ENCODE assay signal across 6 cellular contexts in the genomic region with DNA sequence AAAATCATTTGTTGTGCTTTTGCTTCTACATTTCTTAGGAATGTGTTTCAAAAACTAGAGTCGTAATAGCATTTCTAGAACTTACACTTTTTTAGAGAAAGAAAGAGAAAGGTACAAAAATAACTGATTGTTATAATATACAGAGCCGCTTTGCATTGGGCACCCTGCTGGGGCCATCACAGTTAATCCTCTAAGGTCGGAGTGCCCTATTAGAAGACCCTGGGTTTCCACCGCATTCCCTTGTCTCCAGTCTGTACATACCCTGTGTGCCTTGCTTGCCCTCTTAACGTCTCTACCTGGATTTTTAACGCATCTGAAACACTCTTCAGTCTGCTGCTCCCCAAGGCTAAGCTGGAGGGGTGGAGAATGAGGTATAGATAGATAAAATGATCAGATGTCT. TPM values are rescaled to one million over a fixed set of nuclear protein-coding genes. Genes with fewer than 3 reads are reported as not detected.
DNase-seq lines count a peak whose midpoint lies in the region; ATAC-seq and TF ChIP-seq lines count a peak whose summit lies in the region.

No MANE protein-coding gene starts in this region.

- H3K27me3 Mint-ChIP-seq in activated T-cell treated with anti-CD3 and anti-CD28 coated beads, Interleukin-2, amount 50 U/mL, for 72 hours (ENCODE audit: low read depth): no peaks in the 10 kb centered on the region
- H3K27me3 Mint-ChIP-seq in T-helper 2 cell treated with Interferon-gamma antibody and Interleukin-4, amounts not matched to agents 5 μg/mL and 100 μg/mL, for 36 hours (ENCODE audit: low read depth): peaks cover 4% of the 10 kb centered on the region

- peak overlapping the region; percentile 92 for H3K4me2 ChIP-seq in smooth muscle cell

- peaks cover 8% of the 10 kb centered on the region for H3K4me1 Mint-ChIP-seq in activated T-cell treated with anti-CD3 and anti-CD28 coated beads, Interleukin-2, amount 50 U/mL, for 72 hours (ENCODE audit: low read depth)
- no peaks in the 10 kb centered on the region for H3K4me1 Mint-ChIP-seq in T-helper 2 cell treated with Interferon-gamma antibody and Interleukin-4, amounts not matched to agents 5 μg/mL and 100 μg/mL, for 36 hours (ENCODE audit: low read depth)

- H3K9me3 ChIP-seq in smooth muscle cell (replicated peaks; ENCODE audit: low read depth): no peaks in the 10 kb centered on the region

- peaks cover 23% of the 10 kb centered on the region for H3K27me3 ChIP-seq in smooth muscle cell (ENCODE audit: low read depth)

- H3K9me3 Mint-ChIP-seq in activated T-cell treated with anti-CD3 and anti-CD28 coated beads, Interleukin-2, amount 50 U/mL, for 72 hours: no peaks in the 10 kb centered on the region
- no peaks in the 10 kb centered on the region for H3K9me3 Mint-ChIP-seq in T-helper 2 cell treated with Interferon-gamma antibody and Interleukin-4, amounts not matched to agents 5 μg/mL and 100 μg/mL, for 36 hours

- H3K9ac ChIP-seq in smooth muscle cell (ENCODE audit: low read depth): peak overlapping the region; percentile 56

- TF ChIP-seq CTCF in smooth muscle cell (IDR thresholded peaks at IDR 0.05; ENCODE audit: borderline replicate concordance, insufficient read depth, poor library complexity, severe bottlenecking): no peak
- TF ChIP-seq CTCF in coronary artery (IDR thresholded peaks at IDR 0.05): no peak

- H3F3A ChIP-seq in smooth muscle cell (ENCODE audit: low read depth): peaks cover 5% of the 10 kb centered on the region

- no peak for ATAC-seq in activated T-cell treated with anti-CD3 and anti-CD28 coated beads, Interleukin-2, amount 50 U/mL, for 72 hours (replicated peaks in 1 of 2)

- peaks cover 8% of the 10 kb centered on the region for H3K4me1 ChIP-seq in smooth muscle cell (ENCODE audit: low read depth)

- DNase-seq in activated T-cell treated with anti-CD3 and anti-CD28 coated beads, Interleukin-2, amount 50 U/mL, for 72 hours: no peak
- no peak for DNase-seq in activated T-cell treated with anti-CD3 and anti-CD28 coated beads, Interleukin-2, amount 50 U/mL, for 1 hour
- DNase-seq in epithelial cell of prostate (ENCODE audit: low read depth, low spot score) (no peak), smooth muscle cell (lab: John Stamatoyannopoulos, UW; ENCODE audit: unreplicated experiment) (no peak), coronary artery (ENCODE audit: low spot score) (no peak)
- DNase-seq in T-helper 2 cell treated with Interferon-gamma antibody and Interleukin-4, amounts not matched to agents 5 μg/mL and 100 μg/mL, for 36 hours (ENCODE audit: low spot score): no peak

- H3K79me2 ChIP-seq in smooth muscle cell (ENCODE audit: low read depth): no peaks in the 10 kb centered on the region

- peak overlapping the region; percentile 63 for H3K4me3 ChIP-seq in smooth muscle cell
- no peak overlapping the region for H3K4me3 ChIP-seq in coronary artery

- H3K36me3 ChIP-seq in smooth muscle cell (ENCODE audit: low read depth): no peaks in the 10 kb centered on the region

- 35% methylated on average over 6 of the region's 6 CpGs for WGBS in smooth muscle cell (ENCODE audit: low lambda C conversion rate)

- peak overlapping the region; percentile 96 for H3K27ac ChIP-seq in epithelial cell of prostate
- no peak overlapping the region for H3K27ac ChIP-seq in smooth muscle cell (ENCODE audit: low read depth)
- no peak overlapping the region for H3K27ac ChIP-seq in coronary artery

- H2AFZ ChIP-seq in smooth muscle cell (ENCODE audit: low read depth): peak overlapping the region; percentile 68

- peak overlapping the region; percentile 52 to 70 for H3K4me3 Mint-ChIP-seq in activated T-cell treated with anti-CD3 and anti-CD28 coated beads, Interleukin-2, amount 50 U/mL, for 72 hours
- H3K4me3 Mint-ChIP-seq in T-helper 2 cell treated with Interferon-gamma antibody and Interleukin-4, amounts not matched to agents 5 μg/mL and 100 μg/mL, for 36 hours: no peak overlapping the region

- no peaks in the 10 kb centered on the region for H4K20me1 ChIP-seq in smooth muscle cell (ENCODE audit: low read depth)

- H3K27ac Mint-ChIP-seq in activated T-cell treated with anti-CD3 and anti-CD28 coated beads, Interleukin-2, amount 50 U/mL, for 72 hours: no peak overlapping the region
- H3K27ac Mint-ChIP-seq in T-helper 2 cell treated with Interferon-gamma antibody and Interleukin-4, amounts not matched to agents 5 μg/mL and 100 μg/mL, for 36 hours: no peak overlapping the region

- H3K36me3 Mint-ChIP-seq in activated T-cell treated with anti-CD3 and anti-CD28 coated beads, Interleukin-2, amount 50 U/mL, for 72 hours (ENCODE audit: insufficient read depth in 2 of 2): peaks cover 2 to 9% of the 10 kb centered on the region in 2 donors
- peaks cover 12% of the 10 kb centered on the region for H3K36me3 Mint-ChIP-seq in T-helper 2 cell treated with Interferon-gamma antibody and Interleukin-4, amounts not matched to agents 5 μg/mL and 100 μg/mL, for 36 hours (ENCODE audit: low read depth)

RNA-seq across cellular contexts. Expression of a gene that starts 1.3 kb away (rescaled TPM):
- total RNA-seq in activated T-cell treated with anti-CD3 and anti-CD28 coated beads, Interleukin-2, amount 50 U/mL, for 72 hours: under 1 TPM; 0.74 to 0.76 TPM
- 6.1 and 8.3 TPM in 2 replicates for total RNA-seq in smooth muscle cell
- polyA plus RNA-seq in smooth muscle cell: 1.4 and 11.0 TPM in 2 replicates

RNA-seq across cellular contexts. Expression of a gene that starts 46.6 kb away (rescaled TPM):
- 10 to 100 TPM; 33.2 to 37.4 TPM for total RNA-seq in activated T-cell treated with anti-CD3 and anti-CD28 coated beads, Interleukin-2, amount 50 U/mL, for 72 hours
- 21.2 and 23.9 TPM in 2 replicates for total RNA-seq in smooth muscle cell
- polyA plus RNA-seq in smooth muscle cell: 16.2 and 21.9 TPM in 2 replicates

RNA-seq across cellular contexts. Expression of a gene that starts 46.9 kb away (rescaled TPM):
- 10 to 100 TPM; 56.9 to 64.4 TPM for total RNA-seq in activated T-cell treated with anti-CD3 and anti-CD28 coated beads, Interleukin-2, amount 50 U/mL, for 72 hours
- 48.7 and 66.0 TPM in 2 replicates for total RNA-seq in smooth muscle cell
- polyA plus RNA-seq in smooth muscle cell: 95.1 and 98.7 TPM in 2 replicates

RNA-seq across cellular contexts. Expression of a gene that starts 46.9 kb away (rescaled TPM):
- 10 to 100 TPM; 78.4 to 85.1 TPM for total RNA-seq in activated T-cell treated with anti-CD3 and anti-CD28 coated beads, Interleukin-2, amount 50 U/mL, for 72 hours
- 68.2 and 74.4 TPM in 2 replicates for total RNA-seq in smooth muscle cell
- 67.2 and 76.9 TPM in 2 replicates for polyA plus RNA-seq in smooth muscle cell
